In the genomic region with DNA sequence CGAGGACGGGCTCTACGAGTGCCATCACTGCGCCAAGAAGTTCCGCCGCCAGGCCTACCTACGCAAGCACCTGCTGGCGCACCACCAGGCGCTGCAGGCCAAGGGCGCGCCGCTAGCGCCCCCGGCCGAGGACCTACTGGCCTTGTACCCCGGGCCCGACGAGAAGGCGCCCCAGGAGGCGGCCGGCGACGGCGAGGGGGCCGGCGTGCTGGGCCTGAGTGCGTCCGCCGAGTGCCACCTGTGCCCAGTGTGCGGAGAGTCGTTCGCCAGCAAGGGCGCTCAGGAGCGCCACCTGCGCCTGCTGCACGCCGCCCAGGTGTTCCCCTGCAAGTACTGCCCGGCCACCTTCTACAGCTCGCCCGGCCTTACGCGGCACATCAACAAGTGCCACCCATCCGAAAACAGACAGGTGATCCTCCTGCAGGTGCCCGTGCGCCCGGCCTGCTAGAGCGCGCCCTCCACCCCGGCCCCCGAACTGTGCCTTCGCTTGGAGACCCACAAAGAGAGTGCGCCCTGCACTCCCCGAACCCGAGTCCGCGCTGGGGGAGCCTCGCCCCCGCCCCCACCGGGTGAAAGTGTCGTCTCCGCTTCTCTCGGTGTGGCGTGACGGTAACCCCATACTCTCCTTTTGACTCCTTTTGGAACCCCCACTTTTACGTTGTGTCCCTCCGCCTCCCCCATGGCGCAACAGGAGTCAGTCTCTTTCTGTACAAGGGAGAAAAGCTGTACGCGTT, we compare ENCODE assay signal across 8 cellular contexts. TPM values are rescaled to one million over a fixed set of nuclear protein-coding genes. Genes with fewer than 3 reads are reported as not detected.
A peak's percentile ranks its signal among the peaks of the same experiment; 100 is the strongest.
DNase-seq lines count a peak whose midpoint lies in the region; ATAC-seq, FAIRE-seq and TF ChIP-seq lines count a peak whose summit lies in the region.

No MANE protein-coding gene starts in this region.

- no peak overlapping the region for H2AFZ ChIP-seq in smooth muscle cell (ENCODE audit: low read depth)

- peak overlapping the region; percentile 81 for H3K4me2 ChIP-seq in smooth muscle cell

- no peaks in the 10 kb centered on the region for H3K36me3 Mint-ChIP-seq in activated T-cell treated with anti-CD3 and anti-CD28 coated beads, Interleukin-2, amount 50 U/mL, for 4 hours (ENCODE audit: insufficient read depth)

- no peak for DNase-seq in activated T-cell treated with anti-CD3 and anti-CD28 coated beads, Interleukin-2, amount 50 U/mL, for 4 hours
- DNase-seq in activated T-cell treated with anti-CD3 and anti-CD28 coated beads for 4 hours (no peak), SHP77 (lab: John Stamatoyannopoulos, UW) (peak; percentile 60 to 68), esophagus muscularis mucosa (ENCODE audit: extremely low spot score) (no peak), smooth muscle cell (lab: John Stamatoyannopoulos, UW; ENCODE audit: unreplicated experiment) (no peak), SKM-1 (lab: John Stamatoyannopoulos, UW; ENCODE audit: unreplicated experiment) (no peak), NCI-H187 treated with DMSO at 0.1 percent for 48 hours (lab: John Stamatoyannopoulos, UW) (no peak), RCC 7860 (ENCODE audit: low spot score) (no peak)

- ATAC-seq in activated T-cell treated with anti-CD3 and anti-CD28 coated beads, Interleukin-2, amount 50 U/mL, for 4 hours = peak; percentile 12 to 14

- no peaks in the 10 kb centered on the region for H4K20me1 ChIP-seq in smooth muscle cell (ENCODE audit: low read depth)

- TF ChIP-seq POLR2A in esophagus muscularis mucosa (IDR thresholded peaks at IDR 0.05; ENCODE audit: low read depth) = no peak

- no peaks in the 10 kb centered on the region for H3K9me3 Mint-ChIP-seq in activated T-cell treated with anti-CD3 and anti-CD28 coated beads, Interleukin-2, amount 50 U/mL, for 4 hours

- H3K4me1 ChIP-seq in esophagus muscularis mucosa (peaks cover 12 to 44% (median 37%) of the 10 kb centered on the region in 4 donors), smooth muscle cell (ENCODE audit: low read depth) (peaks cover 6% of the 10 kb centered on the region)

- no peaks in the 10 kb centered on the region for H3K9me3 ChIP-seq in esophagus muscularis mucosa
- no peaks in the 10 kb centered on the region for H3K9me3 ChIP-seq in smooth muscle cell (replicated peaks; ENCODE audit: low read depth)

- H3K4me3 Mint-ChIP-seq in activated T-cell treated with anti-CD3 and anti-CD28 coated beads, Interleukin-2, amount 50 U/mL, for 4 hours = peak overlapping the region; percentile 76

- 6% methylated on average over 13 of the region's 69 CpGs for WGBS in esophagus muscularis mucosa
- 4% methylated on average over 68 of the region's 69 CpGs for WGBS in smooth muscle cell (ENCODE audit: low lambda C conversion rate)

- no peak overlapping the region for H3K9ac ChIP-seq in smooth muscle cell (ENCODE audit: low read depth)

- intact Hi-C loops in esophagus muscularis mucosa (cut with DNase I) = no loop called here

- H3K27ac ChIP-seq in esophagus muscularis mucosa (replicated peaks in 1 of 4) (no peak overlapping the region), smooth muscle cell (ENCODE audit: low read depth) (no peak overlapping the region)

- FAIRE-seq in RCC 7860 (lab: Jason Lieb, UNC) = no peak

- TF ChIP-seq CTCF in esophagus muscularis mucosa (IDR thresholded peaks at IDR 0.05) = no peak
- no peak for TF ChIP-seq CTCF in smooth muscle cell (IDR thresholded peaks at IDR 0.05; ENCODE audit: borderline replicate concordance, insufficient read depth, poor library complexity, severe bottlenecking)

- H3K4me3 ChIP-seq in esophagus muscularis mucosa (peak overlapping the region; percentile 35 to 54 (median 38)), smooth muscle cell (no peak overlapping the region)

- no peaks in the 10 kb centered on the region for H3K79me2 ChIP-seq in smooth muscle cell (ENCODE audit: low read depth)

- no peaks in the 10 kb centered on the region for H3F3A ChIP-seq in smooth muscle cell (ENCODE audit: low read depth)

- H3K4me1 Mint-ChIP-seq in activated T-cell treated with anti-CD3 and anti-CD28 coated beads, Interleukin-2, amount 50 U/mL, for 4 hours (ENCODE audit: low read depth) = peaks cover 10% of the 10 kb centered on the region

- H3K27me3 Mint-ChIP-seq in activated T-cell treated with anti-CD3 and anti-CD28 coated beads, Interleukin-2, amount 50 U/mL, for 4 hours (ENCODE audit: low read depth) = peaks cover 69% of the 10 kb centered on the region

- TF ChIP-seq EP300 in esophagus muscularis mucosa (IDR thresholded peaks at IDR 0.05) = no peak

- H3K27me3 ChIP-seq in esophagus muscularis mucosa (peaks cover 5 to 99% (median 47%) of the 10 kb centered on the region in 4 donors), smooth muscle cell (ENCODE audit: low read depth) (peaks cover 97% of the 10 kb centered on the region)

- H3K36me3 ChIP-seq in esophagus muscularis mucosa (no peaks in the 10 kb centered on the region), smooth muscle cell (ENCODE audit: low read depth) (no peaks in the 10 kb centered on the region)

RNA-seq across cellular contexts. Expression of gene INSM1, which starts 1.6 kb away (rescaled TPM):
- 10 to 100 TPM; 12.1 to 22.4 (median 14.6) TPM for total RNA-seq in activated T-cell treated with anti-CD3 and anti-CD28 coated beads, Interleukin-2, amount 50 U/mL, for 4 hours
- total RNA-seq in esophagus muscularis mucosa (not detected), smooth muscle cell (not detected in 2 replicates)
- polyA plus RNA-seq in smooth muscle cell = not detected in 2 replicates

Comparison
In these comparisons a context has a peak if more than half of its experiments do, and no peak if none do; other contexts are left out.
1. DNase-seq: peak in SHP77 (2 of 2); none in activated T-cell treated with anti-CD3 and anti-CD28 coated beads, Interleukin-2, amount 50 U/mL, for 4 hours (single experiment), activated T-cell treated with anti-CD3 and anti-CD28 coated beads for 4 hours (single experiment), esophagus muscularis mucosa (single experiment), smooth muscle cell (single experiment), SKM-1 (single experiment), NCI-H187 treated with DMSO at 0.1 percent for 48 hours (single experiment) and RCC 7860 (single experiment).
2. RNA of gene INSM1, which starts 1.6 kb away (total RNA-seq): 12.1 to 22.4 TPM in activated T-cell treated with anti-CD3 and anti-CD28 coated beads, Interleukin-2, amount 50 U/mL, for 4 hours; not detected in esophagus muscularis mucosa and not detected in smooth muscle cell; every median in the first group is over 10 times any median in the second.